Comparison of ENCODE assay signal across 9 cellular contexts in genomic region chr9:113620016-113620376, GRCh38.
DNase-seq lines count a peak whose midpoint lies in the region; ATAC-seq and TF ChIP-seq lines count a peak whose summit lies in the region.
"Had no signal": no experiment of that assay in that cellular context is flagged by ENCODE, and none has a peak within 500 bp of the region (broad histone marks: within the 10 kb centered on the region; RNA-seq: fewer than 3 reads in every experiment).

No MANE protein-coding gene starts in this region.

- no peak overlapping the region for H3K4me3 ChIP-seq in ectodermal cell (ENCODE audit: insufficient read depth, low read depth, low read length)
- H3K4me3 ChIP-seq in mucosa of stomach (ENCODE audit: low read length), result no peak overlapping the region
- no peak overlapping the region for H3K4me3 ChIP-seq in upper lobe of left lung

- DNase-seq in activated T-cell treated with anti-CD3 and anti-CD28 coated beads, Interleukin-2, amount 50 U/mL, for 72 hours, result no peak
- no peak for DNase-seq in activated T-cell treated with anti-CD3 and anti-CD28 coated beads, Interleukin-2, amount 50 U/mL, for 1 hour
- DNase-seq in upper lobe of left lung (no peak), DMS53 (lab: John Stamatoyannopoulos, UW) (no peak), mucosa of gallbladder (ENCODE audit: low spot score) (no peak), NCI-H2107 treated with DMSO at 0.1 percent for 48 hours (lab: John Stamatoyannopoulos, UW; ENCODE audit: unreplicated experiment) (no peak)

- H3K27ac Mint-ChIP-seq in activated T-cell treated with anti-CD3 and anti-CD28 coated beads, Interleukin-2, amount 50 U/mL, for 72 hours, result peak overlapping the region; percentile 2

- no peak for TF ChIP-seq EP300 in upper lobe of left lung (IDR thresholded peaks at IDR 0.05)

- H3K27me3 ChIP-seq in ectodermal cell (ENCODE audit: control insufficient read depth, insufficient read depth, low read length, poor library complexity, severe bottlenecking) (no peaks in the 10 kb centered on the region), mucosa of stomach (ENCODE audit: control insufficient read depth, insufficient read depth, low read length) (no peaks in the 10 kb centered on the region), upper lobe of left lung (no peaks in the 10 kb centered on the region)

- H3K4me3 Mint-ChIP-seq in activated T-cell treated with anti-CD3 and anti-CD28 coated beads, Interleukin-2, amount 50 U/mL, for 72 hours, result peak overlapping the region; percentile 64 to 65
- H3K4me3 Mint-ChIP-seq: WTC11 had no signal

- H3K4me1 ChIP-seq in ectodermal cell (ENCODE audit: control insufficient read depth, insufficient read depth, low read length) (peaks cover 33% of the 10 kb centered on the region), mucosa of stomach (ENCODE audit: control insufficient read depth, insufficient read depth, low read length) (peaks cover 41% of the 10 kb centered on the region), upper lobe of left lung (peaks cover 17 to 35% (median 30%) of the 10 kb centered on the region in 4 donors)

- no peak for TF ChIP-seq CTCF in upper lobe of left lung (IDR thresholded peaks at IDR 0.05)

- peak overlapping the region; percentile 68 for H3K9ac ChIP-seq in mucosa of stomach (ENCODE audit: low read length)

- peak overlapping the region; percentile 48 for H3K27ac ChIP-seq in ectodermal cell (ENCODE audit: insufficient read depth, low read depth, low read length, poor library complexity, severe bottlenecking)
- H3K27ac ChIP-seq in upper lobe of left lung, result peak overlapping the region; percentile 22 to 89 (median 79)

- no peak for ATAC-seq in activated T-cell treated with anti-CD3 and anti-CD28 coated beads, Interleukin-2, amount 50 U/mL, for 72 hours (replicated peaks in 1 of 2)
- no peak for ATAC-seq in upper lobe of left lung (ENCODE audit: low FRiP score in 2 of 2)

- H3K36me3 ChIP-seq in ectodermal cell (ENCODE audit: control insufficient read depth, insufficient read depth, low read length), result no peaks in the 10 kb centered on the region
- no peaks in the 10 kb centered on the region for H3K36me3 ChIP-seq in mucosa of stomach (ENCODE audit: control insufficient read depth, insufficient read depth, low read length)
- no peaks in the 10 kb centered on the region for H3K36me3 ChIP-seq in upper lobe of left lung

- WGBS in ectodermal cell, 2 experiments, result 72 to 73% methylated on average over 7 of the region's 7 CpGs
- 61 to 87% methylated on average over 7 of the region's 7 CpGs for WGBS in upper lobe of left lung, 2 donors

- peaks cover 0 to 2% of the 10 kb centered on the region in 2 donors for H3K36me3 Mint-ChIP-seq in activated T-cell treated with anti-CD3 and anti-CD28 coated beads, Interleukin-2, amount 50 U/mL, for 72 hours (ENCODE audit: insufficient read depth in 2 of 2)
- H3K36me3 Mint-ChIP-seq: WTC11 had no signal

- no peaks in the 10 kb centered on the region for H3K9me3 Mint-ChIP-seq in activated T-cell treated with anti-CD3 and anti-CD28 coated beads, Interleukin-2, amount 50 U/mL, for 72 hours
- H3K9me3 Mint-ChIP-seq: WTC11 had no signal

- no peak for TF ChIP-seq POLR2A in upper lobe of left lung (IDR thresholded peaks at IDR 0.05)

- peaks cover 94% of the 10 kb centered on the region for H3K4me1 Mint-ChIP-seq in activated T-cell treated with anti-CD3 and anti-CD28 coated beads, Interleukin-2, amount 50 U/mL, for 72 hours (ENCODE audit: low read depth)

- H3K27me3 Mint-ChIP-seq in activated T-cell treated with anti-CD3 and anti-CD28 coated beads, Interleukin-2, amount 50 U/mL, for 72 hours (ENCODE audit: low read depth), result no peaks in the 10 kb centered on the region

- no peaks in the 10 kb centered on the region for H3K9me3 ChIP-seq in ectodermal cell (ENCODE audit: control insufficient read depth, low read length)
- no peaks in the 10 kb centered on the region for H3K9me3 ChIP-seq in mucosa of stomach (ENCODE audit: control insufficient read depth, low read length)
- no peaks in the 10 kb centered on the region for H3K9me3 ChIP-seq in upper lobe of left lung
